ENCODE assay signal across 8 cellular contexts in the genomic region with DNA sequence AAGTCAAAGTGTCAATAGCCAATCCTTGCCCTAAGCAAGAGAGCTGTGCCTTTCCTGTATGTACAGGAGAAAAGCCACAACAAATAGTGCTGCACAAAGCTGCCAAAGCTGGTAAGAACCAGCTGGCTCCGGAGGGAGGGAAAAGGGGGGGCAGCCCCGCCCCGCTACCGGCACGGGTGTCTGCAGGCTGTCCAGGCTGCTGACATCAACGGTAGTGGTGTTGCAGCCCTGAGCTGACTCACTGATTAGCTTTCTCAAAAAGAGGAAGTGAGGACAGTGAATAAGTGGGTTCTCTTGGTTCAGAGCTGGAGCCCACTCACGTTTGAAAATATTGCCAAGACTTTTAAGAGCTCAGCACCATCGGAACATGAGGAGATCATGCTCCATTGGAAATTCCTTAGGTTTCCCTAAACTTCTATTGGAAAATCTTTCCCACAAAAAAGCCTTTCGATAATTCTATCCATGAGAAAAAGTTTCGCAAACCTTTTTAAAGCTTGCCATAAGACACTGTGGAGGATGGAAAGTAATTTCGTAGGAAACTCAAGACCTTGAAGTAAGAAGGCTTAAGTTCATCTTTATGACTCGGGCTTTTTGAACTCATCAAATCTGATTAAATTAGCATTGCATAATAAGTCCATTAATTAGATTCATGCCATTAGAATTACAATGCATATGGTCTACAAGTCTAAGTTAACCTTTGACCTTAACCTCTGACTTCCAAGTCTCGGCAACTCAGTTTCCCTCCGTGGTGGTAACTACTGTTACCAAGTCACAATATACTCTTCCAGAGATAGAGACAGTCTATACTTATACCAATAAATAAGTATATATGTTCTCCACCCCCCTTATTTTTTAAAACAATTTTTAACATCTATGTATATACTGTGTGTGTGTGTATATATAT.
DNase-seq lines count a peak whose midpoint lies in the region; ATAC-seq and TF ChIP-seq lines count a peak whose summit lies in the region.

No MANE protein-coding gene starts in this region.

- no peak overlapping the region for H3K4me3 Mint-ChIP-seq in activated CD4-positive, alpha-beta T cell treated with anti-CD3 and anti-CD28 coated beads for 36 hours

- TF ChIP-seq POLR2A in lower leg skin (IDR thresholded peaks at IDR 0.05) = no peak

- no peak overlapping the region for H3K4me3 ChIP-seq in choroid plexus epithelial cell (ENCODE audit: low read depth, low read length)
- no peak overlapping the region for H3K4me3 ChIP-seq in lower leg skin (ENCODE audit: low read depth, poor library complexity, severe bottlenecking)

- WGBS in lower leg skin, 2 donors = 41 to 44% methylated on average over 14 of the region's 14 CpGs

- CTCF ChIA-PET in activated CD4-positive, alpha-beta T cell treated with anti-CD3 and anti-CD28 coated beads for 36 hours (lab: Charles Lee) = interaction anchor here (0.6 to 0.7 kb wide), 2 partner anchors 50 to 140 kb away, joined by 3 read pairs; no protein-coding TSS in a partner anchor

- H3K36me3 Mint-ChIP-seq in activated CD4-positive, alpha-beta T cell treated with anti-CD3 and anti-CD28 coated beads for 36 hours (ENCODE audit: low read depth) = no peaks in the 10 kb centered on the region

- in situ Hi-C loops in ACHN (cut with HindIII; ENCODE audit: low pct_ligation_motif_present, low pct_unique_long_range_greater_than_20kb, low sequenced_read_pairs) = no loop called here

- no peaks in the 10 kb centered on the region for H3K9me3 Mint-ChIP-seq in activated CD4-positive, alpha-beta T cell treated with anti-CD3 and anti-CD28 coated beads for 36 hours (ENCODE audit: low read depth)

- intact Hi-C loops in activated CD4-positive, alpha-beta T cell treated with anti-CD3 and anti-CD28 coated beads for 36 hours (cut with DNase I, micrococcal nuclease) = loop anchor here in 1 of 2 experiments (2.0 kb wide), 1 partner anchor 66 kb away; a partner anchor contains a TSS
- intact Hi-C loops in lower leg skin (cut with DNase I; ENCODE audit: low total_unique reads) = no loop called here

- no peak overlapping the region for H3K27ac Mint-ChIP-seq in activated CD4-positive, alpha-beta T cell treated with anti-CD3 and anti-CD28 coated beads for 36 hours

- POLR2A ChIA-PET in activated CD4-positive, alpha-beta T cell treated with anti-CD3 and anti-CD28 coated beads for 36 hours (lab: Charles Lee) = no interaction called here

- TF ChIP-seq CTCF in choroid plexus epithelial cell (conservative IDR thresholded peaks at IDR 0.05; ENCODE audit: low read depth, low read length) (no peak), lower leg skin (IDR thresholded peaks at IDR 0.05) (no peak)

- ATAC-seq in GM18867 (IDR thresholded peaks at IDR 0.05; ENCODE audit: unreplicated experiment) (peak; percentile 97), HG03060 (IDR thresholded peaks at IDR 0.05; ENCODE audit: low read depth, unreplicated experiment) (peak; percentile 94)
- ATAC-seq in activated CD4-positive, alpha-beta T cell treated with anti-CD3 and anti-CD28 coated beads for 36 hours = peak; percentile 93

- peaks cover 38% of the 10 kb centered on the region for H3K4me1 Mint-ChIP-seq in activated CD4-positive, alpha-beta T cell treated with anti-CD3 and anti-CD28 coated beads for 36 hours

- DNase-seq in ACHN (peak; percentile 82), NCI-H2081 treated with DMSO at 0.1 percent for 48 hours (lab: John Stamatoyannopoulos, UW) (peak; percentile 71), choroid plexus epithelial cell (ENCODE audit: low read depth) (peak; percentile 97), lower leg skin (ENCODE audit: low spot score in 2 of 2) (peak; percentile 81 to 94)
- DNase-seq in activated CD4-positive, alpha-beta T cell treated with anti-CD3 and anti-CD28 coated beads for 36 hours = peak; percentile 77
- DNase-seq in stimulated activated CD8-positive, alpha-beta memory T cell treated with anti-CD3 and anti-CD28 coated beads, Interleukin-12 subunit alpha, Interleukin-12 subunit beta, amount 100 ng/mL, for 24 hours (ENCODE audit: extremely low read depth) = peak; percentile 9

- no peaks in the 10 kb centered on the region for H3K27me3 Mint-ChIP-seq in activated CD4-positive, alpha-beta T cell treated with anti-CD3 and anti-CD28 coated beads for 36 hours

Comparison
In these comparisons a context has a peak if more than half of its experiments do, and no peak if none do; other contexts are left out.
1. DNase-seq: peak in every context shown above with its lines; median percentile 97 in choroid plexus epithelial cell; 88 in lower leg skin; 82 in ACHN; 77 in activated CD4-positive, alpha-beta T cell treated with anti-CD3 and anti-CD28 coated beads for 36 hours; 71 in NCI-H2081 treated with DMSO at 0.1 percent for 48 hours; 9 in stimulated activated CD8-positive, alpha-beta memory T cell treated with anti-CD3 and anti-CD28 coated beads, Interleukin-12 subunit alpha, Interleukin-12 subunit beta, amount 100 ng/mL, for 24 hours.